Comparison of ENCODE assay signal across 8 cellular contexts in genomic region chr11:114180301-114181055, GRCh38.
DNase-seq lines count a peak whose midpoint lies in the region; ATAC-seq and TF ChIP-seq lines count a peak whose summit lies in the region.

No MANE protein-coding gene starts in this region.

- peak overlapping the region in 3 of 4 donors; percentile 15 to 75 (median 40) for H3K4me3 Mint-ChIP-seq in CD4-positive, CD25-positive, alpha-beta regulatory T cell
- H3K4me3 Mint-ChIP-seq in WTC11, result no peak overlapping the region

- CTCF ChIA-PET in WTC11 (lab: Charles Lee), result interaction anchor here (0.5 to 2.3 kb wide), 21 partner anchors 10 to 912 kb away, joined by 3 to 10 read pairs (median 3); partner anchors contain the start of gene ZBTB16

- DNase-seq in CD4-positive, CD25-positive, alpha-beta regulatory T cell, result peak in 1 of 3 donors; percentile 30
- peak; percentile 31 for DNase-seq in HuH-7.5 (ENCODE audit: low spot score)
- peak; percentile 59 for DNase-seq in WTC11 (ENCODE audit: low spot score)
- no peak for DNase-seq in right atrium auricular region (ENCODE audit: low spot score)
- no peak for DNase-seq in activated T-cell treated with anti-CD3 and anti-CD28 coated beads for 4 hours

- no peak overlapping the region for H3K27ac ChIP-seq in CD4-positive, CD25-positive, alpha-beta regulatory T cell (ENCODE audit: insufficient read depth, low read length, poor library complexity, severe bottlenecking)
- H3K27ac ChIP-seq in right atrium auricular region, result peak overlapping the region; percentile 99
- peak overlapping the region; percentile 99 for H3K27ac ChIP-seq in skeletal muscle tissue (ENCODE audit: low read depth, low read length)

- H3K9me3 Mint-ChIP-seq in CD4-positive, CD25-positive, alpha-beta regulatory T cell, result peaks cover 0 to 3% (median 0%) of the 10 kb centered on the region in 7 donors
- H3K9me3 Mint-ChIP-seq in WTC11, result no peaks in the 10 kb centered on the region

- H3K27me3 Mint-ChIP-seq in CD4-positive, CD25-positive, alpha-beta regulatory T cell, result no peaks in the 10 kb centered on the region
- H3K27me3 Mint-ChIP-seq in WTC11 (ENCODE audit: low read depth), result no peaks in the 10 kb centered on the region

- TF ChIP-seq CTCF in WTC11 (IDR thresholded peaks at IDR 0.05), result 0 out of 2 replicates have a peak, but pooled peaks have one; percentile 9
- peak; percentile 36 to 72 for TF ChIP-seq CTCF in right atrium auricular region (IDR thresholded peaks at IDR 0.05)

- peaks cover 66% of the 10 kb centered on the region for H3K4me1 ChIP-seq in CD4-positive, CD25-positive, alpha-beta regulatory T cell (ENCODE audit: control insufficient read depth, insufficient read depth, low read length, poor library complexity, severe bottlenecking)
- H3K4me1 ChIP-seq in right atrium auricular region (peaks cover 0 to 85% of the 10 kb centered on the region in 2 donors), skeletal muscle tissue (ENCODE audit: control insufficient read depth in 3 of 3, insufficient read depth in 3 of 3, low read length in 3 of 3) (peaks cover 87 to 98% (median 97%) of the 10 kb centered on the region in 3 donors)

- H3K4me1 Mint-ChIP-seq in CD4-positive, CD25-positive, alpha-beta regulatory T cell, result peaks cover 21 to 83% (median 67%) of the 10 kb centered on the region in 4 donors
- peaks cover 8% of the 10 kb centered on the region for H3K4me1 Mint-ChIP-seq in WTC11

- POLR2A ChIA-PET in WTC11 (lab: Charles Lee), result no interaction called here

- H3K36me3 Mint-ChIP-seq in CD4-positive, CD25-positive, alpha-beta regulatory T cell, result peaks cover 4% of the 10 kb centered on the region
- H3K36me3 Mint-ChIP-seq in WTC11, result no peaks in the 10 kb centered on the region

- peak overlapping the region; percentile 74 to 77 (median 76) for H3K9ac ChIP-seq in skeletal muscle tissue (ENCODE audit: low read depth in 1 of 3, low read length in 3 of 3)

- H3K27me3 ChIP-seq in CD4-positive, CD25-positive, alpha-beta regulatory T cell (ENCODE audit: control insufficient read depth, insufficient read depth, low read length), result no peaks in the 10 kb centered on the region
- H3K27me3 ChIP-seq in right atrium auricular region, result no peaks in the 10 kb centered on the region
- H3K27me3 ChIP-seq in skeletal muscle tissue (ENCODE audit: control insufficient read depth in 3 of 3, insufficient read depth in 3 of 3, low read length in 3 of 3), result no peaks in the 10 kb centered on the region

- H3K9me3 ChIP-seq in CD4-positive, CD25-positive, alpha-beta regulatory T cell (ENCODE audit: control insufficient read depth in 2 of 2, low read length in 2 of 2), result no peaks in the 10 kb centered on the region
- no peaks in the 10 kb centered on the region for H3K9me3 ChIP-seq in right atrium auricular region
- H3K9me3 ChIP-seq in skeletal muscle tissue (ENCODE audit: control insufficient read depth in 3 of 3, low read length in 3 of 3), result no peaks in the 10 kb centered on the region

- H3K27ac Mint-ChIP-seq in CD4-positive, CD25-positive, alpha-beta regulatory T cell, result peak overlapping the region in 2 of 3 donors; percentile 89 to 98
- H3K27ac Mint-ChIP-seq in WTC11, result no peak overlapping the region

- no peak for ATAC-seq in CD4-positive, CD25-positive, alpha-beta regulatory T cell (ENCODE audit: low read depth in 2 of 2)
- ATAC-seq in WTC11, result peak; percentile 95
- no peak for ATAC-seq in GM21381 (IDR thresholded peaks at IDR 0.05; ENCODE audit: unreplicated experiment)
- no peak for ATAC-seq in GM18870 (IDR thresholded peaks at IDR 0.05; ENCODE audit: unreplicated experiment)

- no peaks in the 10 kb centered on the region for H3K36me3 ChIP-seq in CD4-positive, CD25-positive, alpha-beta regulatory T cell (ENCODE audit: control insufficient read depth, insufficient read depth, low read length)
- H3K36me3 ChIP-seq in right atrium auricular region (peaks cover 18% of the 10 kb centered on the region), skeletal muscle tissue (ENCODE audit: control insufficient read depth in 3 of 3, insufficient read depth in 3 of 3, low read length in 3 of 3) (peaks cover 0 to 4% (median 0%) of the 10 kb centered on the region in 3 donors)

- H3K4me3 ChIP-seq in CD4-positive, CD25-positive, alpha-beta regulatory T cell (ENCODE audit: low read depth, low read length), result no peak overlapping the region
- peak overlapping the region; percentile 1 to 39 for H3K4me3 ChIP-seq in right atrium auricular region
- peak overlapping the region; percentile 38 to 48 (median 44) for H3K4me3 ChIP-seq in skeletal muscle tissue (ENCODE audit: low read length in 3 of 3)

TF ChIP-seq in WTC11, 78 proteins besides CTCF, POLR2A, EP300 and RAD21:
- TF ChIP-seq ETV6 (CRISPR knock-in tag; IDR thresholded peaks at IDR 0.05) (no peak), STAT6 (CRISPR knock-in tag; conservative IDR thresholded peaks at IDR 0.05; ENCODE audit: low read depth) (no peak), OVOL2 (CRISPR knock-in tag; IDR thresholded peaks at IDR 0.05; ENCODE audit: borderline replicate concordance) (no peak), PRRX2 (CRISPR knock-in tag; IDR thresholded peaks at IDR 0.05) (no peak), ZNF138 (CRISPR knock-in tag; conservative IDR thresholded peaks at IDR 0.05) (no peak), NR3C1 (CRISPR knock-in tag; conservative IDR thresholded peaks at IDR 0.05; ENCODE audit: low read depth) (no peak), NFE2L1 (CRISPR knock-in tag; IDR thresholded peaks at IDR 0.05) (no peak), HMGA2 (CRISPR knock-in tag; IDR thresholded peaks at IDR 0.05) (no peak), ELF4 (CRISPR knock-in tag; IDR thresholded peaks at IDR 0.05; ENCODE audit: low read depth) (no peak), ZNF232 (CRISPR knock-in tag; IDR thresholded peaks at IDR 0.05) (no peak), ESRRA (CRISPR knock-in tag; IDR thresholded peaks at IDR 0.05; ENCODE audit: borderline replicate concordance) (no peak), CREB1 (CRISPR knock-in tag; IDR thresholded peaks at IDR 0.05) (no peak), USF1 (CRISPR knock-in tag; IDR thresholded peaks at IDR 0.05) (no peak), CDX4 (CRISPR knock-in tag; IDR thresholded peaks at IDR 0.05; ENCODE audit: borderline replicate concordance) (no peak), NR2C2 (CRISPR knock-in tag; IDR thresholded peaks at IDR 0.05) (no peak), SMAD4 (CRISPR knock-in tag; IDR thresholded peaks at IDR 0.05) (no peak)
- TF ChIP-seq, protein P1, sequence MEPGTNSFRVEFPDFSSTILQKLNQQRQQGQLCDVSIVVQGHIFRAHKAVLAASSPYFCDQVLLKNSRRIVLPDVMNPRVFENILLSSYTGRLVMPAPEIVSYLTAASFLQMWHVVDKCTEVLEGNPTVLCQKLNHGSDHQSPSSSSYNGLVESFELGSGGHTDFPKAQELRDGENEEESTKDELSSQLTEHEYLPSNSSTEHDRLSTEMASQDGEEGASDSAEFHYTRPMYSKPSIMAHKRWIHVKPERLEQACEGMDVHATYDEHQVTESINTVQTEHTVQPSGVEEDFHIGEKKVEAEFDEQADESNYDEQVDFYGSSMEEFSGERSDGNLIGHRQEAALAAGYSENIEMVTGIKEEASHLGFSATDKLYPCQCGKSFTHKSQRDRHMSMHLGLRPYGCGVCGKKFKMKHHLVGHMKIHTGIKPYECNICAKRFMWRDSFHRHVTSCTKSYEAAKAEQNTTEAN (CRISPR knock-in tag; IDR thresholded peaks at IDR 0.05), result no peak

Comparison
In these comparisons a context has a peak if more than half of its experiments do, and no peak if none do; other contexts are left out.
1. DNase-seq: peak in HuH-7.5 (single experiment) and WTC11 (single experiment); none in right atrium auricular region (single experiment) and activated T-cell treated with anti-CD3 and anti-CD28 coated beads for 4 hours (single experiment).